ENCODE assay signal across 23 cellular contexts in the genomic region with DNA sequence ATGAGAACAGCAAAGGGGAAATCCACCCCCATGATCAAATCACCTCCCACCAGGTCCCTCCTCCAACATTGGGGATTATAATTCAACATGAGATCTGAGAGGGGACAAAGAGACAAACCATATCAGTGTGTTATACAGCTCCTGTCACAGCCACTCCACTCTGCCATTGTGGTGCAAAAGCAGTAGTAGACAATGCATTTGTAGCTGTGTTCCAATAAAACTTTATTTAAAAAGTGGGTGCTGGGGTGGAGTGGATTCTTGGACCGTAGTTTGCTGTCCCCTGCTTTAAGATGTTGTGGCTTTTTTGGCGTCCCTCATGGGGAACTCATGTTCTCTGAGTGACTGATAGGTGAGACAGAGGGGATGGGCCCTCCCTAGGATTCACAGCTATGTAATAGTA.
DNase-seq lines count a peak whose midpoint lies in the region; ATAC-seq, FAIRE-seq and TF ChIP-seq lines count a peak whose summit lies in the region.
"Had no signal": no experiment of that assay in that cellular context is flagged by ENCODE, and none has a peak within 500 bp of the region (broad histone marks: within the 10 kb centered on the region; RNA-seq: fewer than 3 reads in every experiment).

No MANE protein-coding gene starts in this region.

- H3K27me3 ChIP-seq in HepG2 (ENCODE audit: control insufficient read depth in 1 of 2, insufficient read depth in 2 of 2, low read length in 2 of 2) (no peaks in the 10 kb centered on the region), right lobe of liver (no peaks in the 10 kb centered on the region), GM12878 (replicated peaks in 1 of 2; ENCODE audit: control insufficient read depth in 2 of 2, insufficient read depth in 2 of 2, low read length in 1 of 2) (no peaks in the 10 kb centered on the region)
- no peaks in the 10 kb centered on the region for H3K27me3 ChIP-seq in CD4-positive, alpha-beta memory T cell (ENCODE audit: insufficient read depth, low read length)
- H3K27me3 ChIP-seq: BE2C, BLaER1 had no signal

- in situ Hi-C loops in HepG2 (cut with HindIII; ENCODE audit: extremely low pct_ligation_motif_present, low pct_unique_long_range_greater_than_20kb) (no loop called here), GM12878 (cut with MboI) (no loop called here)

- H3K4me3 Mint-ChIP-seq in CD4-positive, alpha-beta memory T cell = no peak overlapping the region
- H3K4me3 Mint-ChIP-seq: CD14-positive monocyte; CD4-positive, CD25-positive, alpha-beta regulatory T cell; CD8-positive, alpha-beta T cell had no signal

- H3K4me2 ChIP-seq in HepG2 (ENCODE audit: low read depth, low read length) = no peak overlapping the region
- H3K4me2 ChIP-seq in GM12878 (ENCODE audit: control insufficient read depth, insufficient read depth) = no peak overlapping the region
- H3K4me2 ChIP-seq: A549, BLaER1 had no signal

- H3K9ac ChIP-seq in HepG2 (ENCODE audit: insufficient read depth, low read depth, low read length) (no peak overlapping the region), GM12878 (ENCODE audit: control insufficient read depth, insufficient read depth, low read length) (no peak overlapping the region)
- H3K9ac ChIP-seq: BLaER1 had no signal

- ATAC-seq in HepG2 (no peak), right lobe of liver (no peak), GM12878 (no peak), GM21381 (IDR thresholded peaks at IDR 0.05; ENCODE audit: unreplicated experiment) (no peak)
- ATAC-seq: A549; CD8-positive, alpha-beta T cell had no signal

- TF ChIP-seq RAD21 in HepG2 (CRISPR knock-in tag; IDR thresholded peaks at IDR 0.05) (no peak), GM12878 (IDR thresholded peaks at IDR 0.05; ENCODE audit: insufficient read depth, low read depth, low read length) (no peak)

- H3K9me3 ChIP-seq in HepG2 (ENCODE audit: low read length) (no peaks in the 10 kb centered on the region), right lobe of liver (no peaks in the 10 kb centered on the region), GM12878 (replicated peaks; ENCODE audit: control insufficient read depth, insufficient read depth, low read length) (no peaks in the 10 kb centered on the region)
- H3K9me3 ChIP-seq in CD4-positive, alpha-beta memory T cell (ENCODE audit: control insufficient read depth in 1 of 2, low read length in 2 of 2) = no peaks in the 10 kb centered on the region
- H3K9me3 ChIP-seq: A549, BE2C, BLaER1, Caco-2 had no signal

- no peak for TF ChIP-seq EP300 in HepG2 (IDR thresholded peaks at IDR 0.05; ENCODE audit: low read depth in 2 of 2, low read length in 2 of 2)
- TF ChIP-seq EP300 in HepG2 (CRISPR knock-in tag; IDR thresholded peaks at IDR 0.05; ENCODE audit: borderline replicate concordance) = no peak
- no peak for TF ChIP-seq EP300 in GM12878 (IDR thresholded peaks at IDR 0.05; ENCODE audit: borderline replicate concordance in 1 of 2, control insufficient read depth in 1 of 2, low read depth in 2 of 2, low read length in 2 of 2)

- H3K4me1 ChIP-seq in HepG2 (ENCODE audit: insufficient read depth, low read length) = no peaks in the 10 kb centered on the region
- no peaks in the 10 kb centered on the region for H3K4me1 ChIP-seq in right lobe of liver
- H3K4me1 ChIP-seq in GM12878 (ENCODE audit: control insufficient read depth, insufficient read depth, low read length) = no peaks in the 10 kb centered on the region
- H3K4me1 ChIP-seq in CD4-positive, alpha-beta memory T cell (ENCODE audit: insufficient read depth, low read length) = no peaks in the 10 kb centered on the region
- H3K4me1 ChIP-seq: A549, BE2C, BLaER1, Caco-2 had no signal

- H4K20me1 ChIP-seq in HepG2 (ENCODE audit: insufficient read depth, low read length) (no peaks in the 10 kb centered on the region), GM12878 (ENCODE audit: control insufficient read depth, insufficient read depth) (no peaks in the 10 kb centered on the region)
- H4K20me1 ChIP-seq: BLaER1 had no signal

- 27% methylated on average over 2 of the region's 2 CpGs for WGBS in HepG2 (ENCODE audit: low lambda C conversion rate)
- WGBS in right lobe of liver (ENCODE audit: insufficient coverage, low coverage, low lambda C conversion rate, missing lambda C conversion rate) = 8% methylated on average over 2 of the region's 2 CpGs
- 24% methylated on average over 2 of the region's 2 CpGs for WGBS in GM12878 (ENCODE audit: insufficient coverage, insufficient replicate concordance, low lambda C conversion rate, missing lambda C conversion rate)

- H3K27ac ChIP-seq in HepG2 (ENCODE audit: extremely low read length, insufficient read depth, low read length) = no peak overlapping the region
- no peak overlapping the region for H3K27ac ChIP-seq in right lobe of liver
- no peak overlapping the region for H3K27ac ChIP-seq in GM12878 (ENCODE audit: control insufficient read depth, insufficient read depth)
- no peak overlapping the region for H3K27ac ChIP-seq in coronary artery
- no peak overlapping the region for H3K27ac ChIP-seq in CD4-positive, alpha-beta memory T cell (ENCODE audit: low read depth, low read length)
- H3K27ac ChIP-seq: 22Rv1, A549, BLaER1 had no signal

- POLR2A ChIA-PET in HepG2 (lab: Yijun Ruan, JAX) (no interaction called here), GM12878 (lab: Charles Lee) (interaction anchor here (1.4 kb wide), 1 partner anchor 39 kb away, joined by 3 read pairs; no protein-coding TSS in a partner anchor)
- POLR2A ChIA-PET in CD4-positive, alpha-beta memory T cell (lab: Charles Lee; ENCODE audit: partially characterized antibody) = no interaction called here

- FAIRE-seq in HepG2 (lab: Jason Lieb, UNC) = no peak
- no peak for FAIRE-seq in GM12878 (lab: Jason Lieb, UNC)
- FAIRE-seq: A549, D721Med, G401.6, GM12892, GM18507 had no signal

- H3K36me3 ChIP-seq in HepG2 (replicated peaks in 1 of 2; ENCODE audit: control insufficient read depth in 1 of 2, insufficient read depth in 2 of 2, low read length in 2 of 2) (no peaks in the 10 kb centered on the region), right lobe of liver (no peaks in the 10 kb centered on the region), GM12878 (ENCODE audit: control insufficient read depth in 2 of 2, insufficient read depth in 2 of 2, low read length in 1 of 2) (no peaks in the 10 kb centered on the region)
- H3K36me3 ChIP-seq in CD4-positive, alpha-beta memory T cell (ENCODE audit: insufficient read depth, low read length) = no peaks in the 10 kb centered on the region
- H3K36me3 ChIP-seq: BE2C, BLaER1 had no signal

- BruUV-seq in HepG2 (replicated peaks; lab: Mats Ljungman, UMichigan) = no TSS peak
- BruUV-seq in GM12878 (replicated peaks; lab: Mats Ljungman, UMichigan) = no TSS peak

- no peak for TF ChIP-seq CTCF in HepG2 (CRISPR knock-in tag; IDR thresholded peaks at IDR 0.05)
- no peak for TF ChIP-seq CTCF in right lobe of liver (IDR thresholded peaks at IDR 0.05)
- no peak for TF ChIP-seq CTCF in GM12878 (IDR thresholded peaks at IDR 0.05 in 2 of 3, conservative IDR thresholded peaks at IDR 0.05 in 1 of 3; ENCODE audit: control insufficient read depth in 2 of 3, extremely low read depth in 1 of 3, insufficient read depth in 1 of 3, low read depth in 3 of 3, low read length in 3 of 3)
- TF ChIP-seq CTCF in coronary artery (IDR thresholded peaks at IDR 0.05) = no peak

- H3K4me3 ChIP-seq in HepG2 (replicated peaks in 1 of 3; ENCODE audit: insufficient read depth in 1 of 3, low read depth in 2 of 3, low read length in 3 of 3) (no peak overlapping the region), right lobe of liver (no peak overlapping the region), GM12878 (no peak overlapping the region), coronary artery (no peak overlapping the region)
- H3K4me3 ChIP-seq in CD4-positive, alpha-beta memory T cell (ENCODE audit: low read length in 2 of 2) = no peak overlapping the region
- H3K4me3 ChIP-seq: A549, BLaER1 had no signal

- TF ChIP-seq POLR2A in HepG2 (IDR thresholded peaks at IDR 0.05; ENCODE audit: insufficient read depth in 1 of 2, low read depth in 2 of 2, low read length in 2 of 2) (no peak), right lobe of liver (IDR thresholded peaks at IDR 0.05) (no peak), GM12878 (IDR thresholded peaks at IDR 0.05; ENCODE audit: low read depth, low read length) (no peak)

- intact Hi-C loops in HepG2 (cut with micrococcal nuclease; ENCODE audit: unreplicated experiment) (no loop called here), right lobe of liver (cut with DNase I) (no loop called here), GM12878 (cut with micrococcal nuclease; ENCODE audit: unreplicated experiment) (no loop called here)
- intact Hi-C loops in CD4-positive, alpha-beta memory T cell (cut with micrococcal nuclease) = no loop called here

- CTCF ChIA-PET in HepG2 (lab: Yijun Ruan, JAX; ENCODE audit: low intra/inter-chr PET ratio, low total read pairs) (no interaction called here), GM12878 (lab: Yijun Ruan, JAX) (no interaction called here)
- CTCF ChIA-PET in CD4-positive, alpha-beta memory T cell (lab: Charles Lee; ENCODE audit: partially characterized antibody) = no interaction called here

- H3K4me1 Mint-ChIP-seq in CD4-positive, alpha-beta memory T cell = no peaks in the 10 kb centered on the region
- H3K4me1 Mint-ChIP-seq: CD14-positive monocyte; CD4-positive, CD25-positive, alpha-beta regulatory T cell had no signal

- H3K79me2 ChIP-seq in HepG2 (ENCODE audit: insufficient read depth, low read length) = no peaks in the 10 kb centered on the region
- H3K79me2 ChIP-seq in GM12878 (ENCODE audit: control insufficient read depth, insufficient read depth, low read length) = no peaks in the 10 kb centered on the region

- H3K9me3 Mint-ChIP-seq in CD4-positive, alpha-beta memory T cell = peaks cover 0 to 4% (median 0%) of the 10 kb centered on the region in 8 donors

- RAD21 ChIA-PET in GM12878 (lab: Charles Lee; ENCODE audit: unreplicated experiment) = no interaction called here

- no peaks in the 10 kb centered on the region for H3K36me3 Mint-ChIP-seq in CD4-positive, alpha-beta memory T cell
- H3K36me3 Mint-ChIP-seq: CD14-positive monocyte; CD4-positive, CD25-positive, alpha-beta regulatory T cell; CD8-positive, alpha-beta T cell had no signal

- DNase-seq in HepG2 (ENCODE audit: low spot score) (no peak), right lobe of liver (no peak), GM12878 (ENCODE audit: low read depth, low spot score) (no peak), coronary artery (ENCODE audit: low spot score) (peak; percentile 1), AG20443 (ENCODE audit: low spot score) (no peak)
- no peak for DNase-seq in CD4-positive, alpha-beta memory T cell
- DNase-seq: BE2C; C1 segment of cervical spinal cord; Caco-2; Calu3; CD4-positive, CD25-positive, alpha-beta regulatory T cell; CD8-positive, alpha-beta T cell; DMS79 treated with DMSO at 0.1 percent for 48 hours; GF-D8 had no signal

- SMC1A ChIA-PET in GM12878 (lab: Charles Lee; ENCODE audit: uncharacterized antibody, unreplicated experiment) = interaction anchor here (0.8 kb wide), 1 partner anchor 9 kb away, joined by 3 read pairs; no protein-coding TSS in a partner anchor

- no peak overlapping the region for H3K27ac Mint-ChIP-seq in CD4-positive, alpha-beta memory T cell
- H3K27ac Mint-ChIP-seq: CD14-positive monocyte; CD4-positive, CD25-positive, alpha-beta regulatory T cell; CD8-positive, alpha-beta T cell had no signal

- no peaks in the 10 kb centered on the region for H3K27me3 Mint-ChIP-seq in CD4-positive, alpha-beta memory T cell
- H3K27me3 Mint-ChIP-seq: CD4-positive, CD25-positive, alpha-beta regulatory T cell had no signal

- no peak overlapping the region for H2AFZ ChIP-seq in HepG2 (ENCODE audit: low read length)
- H2AFZ ChIP-seq in GM12878 (ENCODE audit: control insufficient read depth, low read depth, low read length) = no peak overlapping the region
